Comparison of ENCODE assay signal across 1 cellular context in genomic region chr14:20417250-20418186, GRCh38.
TF ChIP-seq lines count a peak whose summit lies in the region.

No MANE protein-coding gene starts in this region.

TF ChIP-seq in HEK293, 187 proteins besides CTCF, POLR2A, EP300 and RAD21 (continued from another document):
- no peak for TF ChIP-seq PRDM6 (tag by site-specific recombination; IDR thresholded peaks at IDR 0.05)
- TF ChIP-seq SP7 (tag by site-specific recombination; IDR thresholded peaks at IDR 0.05): peak; percentile 68
- TF ChIP-seq KLF10 (tag by site-specific recombination; IDR thresholded peaks at IDR 0.05): no peak; the same call in 1 of the 2 replicates
